In genomic region chr5:6389397-6389796, GRCh38 we compare ENCODE assay signal across 27 cellular contexts. TPM values are rescaled to one million over a fixed set of nuclear protein-coding genes. Genes with fewer than 3 reads are reported as not detected.
"Had no signal": no experiment of that assay in that cellular context is flagged by ENCODE, and none has a peak within 500 bp of the region (broad histone marks: within the 10 kb centered on the region; RNA-seq: fewer than 3 reads in every experiment).

No MANE protein-coding gene starts in this region.

- DNase-seq: stimulated activated CD4-positive, alpha-beta T cell treated with anti-CD3 and anti-CD28 coated beads, Interleukin-2, amount 100 ng/mL, for 48 hours; stimulated activated CD4-positive, alpha-beta T cell treated with anti-CD3 and anti-CD28 coated beads, Interleukin-4, amount 100 ng/mL, for 1 hour; stimulated activated CD4-positive, alpha-beta T cell treated with anti-CD3 and anti-CD28 coated beads, Interleukin-4, amount 100 ng/mL, for 24 hours; stimulated activated CD4-positive, alpha-beta T cell treated with anti-CD3 and anti-CD28 coated beads, Interleukin-4, amount 100 ng/mL, for 4 hours; stimulated activated CD8-positive, alpha-beta memory T cell treated with anti-CD3 and anti-CD28 coated beads, Interleukin-4, amount 100 ng/mL, for 48 hours; stimulated activated naive B cell treated with anti-CD40 and anti-IgM and Interleukin-4, amounts not matched to agents 10 μg/mL and 1 μg/mL and 100 μg/mL, for 72 hours; stimulated activated naive CD4-positive, alpha-beta T cell; stimulated activated naive CD4-positive, alpha-beta T cell treated with Interleukin-2 at 50 U/mL for 16 hours; stimulated activated naive CD8-positive, alpha-beta T cell treated with anti-CD3 and anti-CD28 coated beads, Interleukin-15, amount 100 ng/mL, for 72 hours; stimulated activated naive CD8-positive, alpha-beta T cell treated with anti-CD3 and anti-CD28 coated beads, Interleukin-15, Interleukin-2, amounts not matched to agents 100 U/mL and 50 U/mL, for 24 hours; stomach; substantia nigra; testis; thyroid gland; tibial artery; transverse colon; trophoblast cell; upper lobe of left lung; upper lobe of right lung; uterus had no signal

- H3K4me1 ChIP-seq: stomach, suprapubic skin, testis, thyroid gland, tibial artery, tibial nerve, transverse colon, upper lobe of left lung, upper lobe of right lung, uterus, vagina had no signal

- FAIRE-seq: urothelium cell line had no signal

- H3K9me3 ChIP-seq: stomach, suprapubic skin, testis, thoracic aorta, thyroid gland, tibial artery, tibial nerve, transverse colon, upper lobe of left lung, upper lobe of right lung, uterus, vagina had no signal

- H3K27me3 ChIP-seq: testis, thyroid gland, upper lobe of left lung, uterus, vagina had no signal

- H3K4me3 ChIP-seq: stomach, suprapubic skin, testis, thoracic aorta, thyroid gland, tibial artery, tibial nerve, transverse colon, upper lobe of left lung, upper lobe of right lung, uterus, vagina had no signal

- H3K27ac ChIP-seq: stomach, suprapubic skin, testis, thoracic aorta, thyroid gland, tibial artery, tibial nerve, transverse colon, upper lobe of left lung, upper lobe of right lung, uterus, vagina had no signal

- ATAC-seq: stimulated activated effector memory CD8-positive, alpha-beta T cell treated with anti-CD3 and anti-CD28 coated beads, Interleukin-12 subunit alpha, Interleukin-12 subunit beta, amount 100 ng/mL, for 72 hours; stimulated activated memory B cell treated with anti-CD40 and anti-IgM and Interleukin-4, amounts not matched to agents 10 μg/mL and 1 μg/mL and 100 μg/mL, for 72 hours; stimulated activated naive B cell treated with anti-CD40 and anti-IgM and Interleukin-4, amounts not matched to agents 10 μg/mL and 1 μg/mL and 100 μg/mL, for 72 hours; stimulated activated naive CD8-positive, alpha-beta T cell treated with anti-CD3 and anti-CD28 coated beads, Interleukin-15, amount 100 ng/mL, for 72 hours; stimulated activated naive CD8-positive, alpha-beta T cell treated with anti-CD3 and anti-CD28 coated beads, Interleukin-15, Interleukin-2, amounts not matched to agents 100 U/mL and 50 U/mL, for 24 hours; upper lobe of right lung had no signal

- H3K36me3 ChIP-seq: stomach, suprapubic skin, thoracic aorta, thyroid gland, tibial artery, tibial nerve, transverse colon, upper lobe of left lung, upper lobe of right lung, uterus, vagina had no signal

RNA-seq across cellular contexts. Expression of gene UBE2QL1, which starts 59.3 kb away (rescaled TPM):
- total RNA-seq: upper lobe of right lung had no signal
